Comparison of ENCODE assay signal across 15 cellular contexts in the genomic region with DNA sequence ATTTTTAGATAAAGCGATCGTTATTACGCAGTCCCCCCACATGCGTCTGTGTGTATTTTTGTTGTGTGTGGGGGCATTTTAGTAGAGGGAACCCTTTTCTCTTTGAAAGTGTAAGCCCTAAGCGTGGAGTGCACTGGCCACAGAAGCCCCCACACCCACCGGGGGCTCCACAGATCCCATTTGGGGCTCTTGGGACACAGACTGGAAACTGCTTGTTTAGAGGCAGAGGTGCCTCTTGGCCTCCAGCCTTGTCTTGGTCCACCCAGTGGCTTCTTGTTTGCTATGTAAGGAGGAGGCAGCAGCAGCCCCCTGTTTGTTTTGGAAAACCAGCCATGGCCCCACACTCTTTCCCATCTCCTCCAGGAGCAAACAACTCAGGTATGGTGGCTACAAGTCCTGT. TPM values are rescaled to one million over a fixed set of nuclear protein-coding genes. Genes with fewer than 3 reads are reported as not detected.
DNase-seq lines count a peak whose midpoint lies in the region; ATAC-seq and TF ChIP-seq lines count a peak whose summit lies in the region.
"Had no signal": no experiment of that assay in that cellular context is flagged by ENCODE, and none has a peak within 500 bp of the region (broad histone marks: within the 10 kb centered on the region; RNA-seq: fewer than 3 reads in every experiment).

No MANE protein-coding gene starts in this region.

- H3K4me3 ChIP-seq in OCI-LY1 (ENCODE audit: low read depth, low read length, poor library complexity, severe bottlenecking): no peak overlapping the region

- no peaks in the 10 kb centered on the region; the same call in 1 of the 2 replicates for H3K36me3 ChIP-seq in OCI-LY1 (ENCODE audit: insufficient read depth, low read length)
- H3K36me3 ChIP-seq: BE2C had no signal

- H3K9me3 Mint-ChIP-seq in CD14-positive monocyte (no peaks in the 10 kb centered on the region), memory B cell (no peaks in the 10 kb centered on the region)
- no peaks in the 10 kb centered on the region for H3K9me3 Mint-ChIP-seq in stimulated activated memory B cell treated with anti-CD40 and anti-IgM and Interleukin-4, amounts not matched to agents 10 μg/mL and 1 μg/mL and 100 μg/mL, for 72 hours

- peaks cover 31% of the 10 kb centered on the region for H3K4me1 ChIP-seq in OCI-LY1 (ENCODE audit: insufficient read depth, low read length, severe bottlenecking)

- no peaks in the 10 kb centered on the region for H3K4me1 Mint-ChIP-seq in CD14-positive monocyte
- peaks cover 13% of the 10 kb centered on the region for H3K4me1 Mint-ChIP-seq in memory B cell
- H3K4me1 Mint-ChIP-seq in stimulated activated memory B cell treated with anti-CD40 and anti-IgM and Interleukin-4, amounts not matched to agents 10 μg/mL and 1 μg/mL and 100 μg/mL, for 72 hours: peaks cover 43% of the 10 kb centered on the region

- no peaks in the 10 kb centered on the region for H3K79me2 ChIP-seq in OCI-LY1 (ENCODE audit: insufficient read depth, low read length)

- no peaks in the 10 kb centered on the region for H4K20me1 ChIP-seq in OCI-LY1 (ENCODE audit: insufficient read depth, low read length)

- in situ Hi-C loops in G401 (cut with HindIII; ENCODE audit: low sequenced_read_pairs): no loop called here

- H3K4me3 Mint-ChIP-seq in CD14-positive monocyte (no peak overlapping the region), memory B cell (no peak overlapping the region)
- no peak overlapping the region for H3K4me3 Mint-ChIP-seq in stimulated activated memory B cell treated with anti-CD40 and anti-IgM and Interleukin-4, amounts not matched to agents 10 μg/mL and 1 μg/mL and 100 μg/mL, for 72 hours

- no peak overlapping the region for H2AFZ ChIP-seq in OCI-LY1 (ENCODE audit: low read length)

- peak overlapping the region; percentile 2; the same call in 1 of the 2 replicates for H3K4me2 ChIP-seq in OCI-LY1 (ENCODE audit: low read length)

- DNase-seq in CD14-positive monocyte (ENCODE audit: low spot score): peak; percentile 31
- no peak for DNase-seq in memory B cell (ENCODE audit: low spot score in 2 of 2)
- DNase-seq in dedifferentiated amniotic fluid mesenchymal stem cell (ENCODE audit: extremely low spot score): no peak
- DNase-seq in G401 (ENCODE audit: low spot score): no peak
- DNase-seq: BE2C, EL, NCI-H1417, NCI-H1930, NCI-H510A, RPMI8226 had no signal

- no peaks in the 10 kb centered on the region for H3K9me2 ChIP-seq in OCI-LY1 (ENCODE audit: low read depth, low read length)

- no peaks in the 10 kb centered on the region for H3K9me3 ChIP-seq in OCI-LY1 (ENCODE audit: low read length)
- H3K9me3 ChIP-seq: BE2C had no signal

- H3K27ac Mint-ChIP-seq in CD14-positive monocyte: no peak overlapping the region
- peak overlapping the region; percentile 73 for H3K27ac Mint-ChIP-seq in memory B cell
- H3K27ac Mint-ChIP-seq in stimulated activated memory B cell treated with anti-CD40 and anti-IgM and Interleukin-4, amounts not matched to agents 10 μg/mL and 1 μg/mL and 100 μg/mL, for 72 hours: peak overlapping the region; percentile 77

- H3K36me3 Mint-ChIP-seq in CD14-positive monocyte (peaks cover 63 to 65% of the 10 kb centered on the region in 2 donors), memory B cell (peaks cover 30% of the 10 kb centered on the region)
- H3K36me3 Mint-ChIP-seq in stimulated activated memory B cell treated with anti-CD40 and anti-IgM and Interleukin-4, amounts not matched to agents 10 μg/mL and 1 μg/mL and 100 μg/mL, for 72 hours: peaks cover 53% of the 10 kb centered on the region

- peak overlapping the region; percentile 62 for H3K27ac ChIP-seq in OCI-LY1 (ENCODE audit: low read depth, low read length, poor library complexity, severe bottlenecking)

- ATAC-seq in memory B cell (ENCODE audit: low read depth) (no peak), GM21825 (IDR thresholded peaks at IDR 0.05; ENCODE audit: unreplicated experiment) (no peak)
- ATAC-seq in stimulated activated memory B cell treated with anti-CD40 and anti-IgM and Interleukin-4, amounts not matched to agents 10 μg/mL and 1 μg/mL and 100 μg/mL, for 72 hours: no peak
- ATAC-seq: HCT116 had no signal

- no peaks in the 10 kb centered on the region for H3F3A ChIP-seq in OCI-LY1 (ENCODE audit: insufficient read depth, low read length)

- no peak overlapping the region; the same call in 1 of the 2 replicates for H3K9ac ChIP-seq in OCI-LY1 (ENCODE audit: low read length)

- intact Hi-C loops in CD14-positive monocyte (cut with micrococcal nuclease): no loop called here

- H3K27me3 ChIP-seq in OCI-LY1 (ENCODE audit: insufficient read depth, low read length): no peaks in the 10 kb centered on the region
- H3K27me3 ChIP-seq: BE2C had no signal

- TF ChIP-seq CTCF in CD14-positive monocyte (IDR thresholded peaks at IDR 0.05) (no peak), OCI-LY1 (IDR thresholded peaks at IDR 0.05; ENCODE audit: low read length) (no peak)

- H3K27me3 Mint-ChIP-seq in CD14-positive monocyte (ENCODE audit: low read depth in 3 of 3) (peaks cover 0 to 1% (median 0%) of the 10 kb centered on the region in 3 donors), memory B cell (no peaks in the 10 kb centered on the region)
- no peaks in the 10 kb centered on the region for H3K27me3 Mint-ChIP-seq in stimulated activated memory B cell treated with anti-CD40 and anti-IgM and Interleukin-4, amounts not matched to agents 10 μg/mL and 1 μg/mL and 100 μg/mL, for 72 hours

RNA-seq across cellular contexts. Expression of a gene that starts 42.8 kb away (rescaled TPM):
- polyA plus RNA-seq in CD14-positive monocyte: 1 to 10 TPM; 2.7 to 4.3 TPM
- total RNA-seq in G401 (2014; rRNA removed; shearing (Covaris generic)): 0.37 and 0.86 TPM in 2 replicates
- total RNA-seq: LHCN-M2 had no signal

Comparison
In these comparisons a context has a peak if more than half of its experiments do, and no peak if none do; other contexts are left out.
1. H3K27ac Mint-ChIP-seq: peak in memory B cell (single experiment) and stimulated activated memory B cell treated with anti-CD40 and anti-IgM and Interleukin-4, amounts not matched to agents 10 μg/mL and 1 μg/mL and 100 μg/mL, for 72 hours (single experiment); none in CD14-positive monocyte (0 of 7).